ENCODE assay signal across 21 cellular contexts in genomic region chr22:35326854-35327562, GRCh38.
"Had no signal": no experiment of that assay in that cellular context is flagged by ENCODE, and none has a peak within 500 bp of the region (broad histone marks: within the 10 kb centered on the region; RNA-seq: fewer than 3 reads in every experiment).

No MANE protein-coding gene starts in this region.

- H3K9me3 Mint-ChIP-seq: activated CD4-positive, alpha-beta memory T cell treated with anti-CD3 and anti-CD28 coated beads for 36 hours; activated naive CD4-positive, alpha-beta T cell treated with anti-CD3 and anti-CD28 coated beads, Interleukin-2, amount 10 ng/mL, durations not matched to agents 7 days and 5 days; activated T-cell treated with anti-CD3 and anti-CD28 coated beads, Interleukin-2, amount 50 U/mL, for 72 hours had no signal

- H3K27ac Mint-ChIP-seq: activated CD4-positive, alpha-beta memory T cell treated with anti-CD3 and anti-CD28 coated beads for 36 hours; activated naive CD4-positive, alpha-beta T cell treated with anti-CD3 and anti-CD28 coated beads, Interleukin-2, amount 10 ng/mL, durations not matched to agents 7 days and 5 days had no signal

- H3K4me3 Mint-ChIP-seq: activated CD4-positive, alpha-beta memory T cell treated with anti-CD3 and anti-CD28 coated beads for 36 hours; activated naive CD4-positive, alpha-beta T cell treated with anti-CD3 and anti-CD28 coated beads, Interleukin-2, amount 10 ng/mL, durations not matched to agents 7 days and 5 days; activated T-cell treated with anti-CD3 and anti-CD28 coated beads, Interleukin-2, amount 50 U/mL, for 72 hours had no signal

- H3K4me3 ChIP-seq: lower lobe of right lung, mucosa of descending colon, upper lobe of left lung had no signal

- ATAC-seq: activated T-cell treated with anti-CD3 and anti-CD28 coated beads, Interleukin-2, amount 50 U/mL, for 72 hours; esophagus mucosa; left colon; lower lobe of right lung; mucosa of descending colon; sciatic nerve had no signal

- DNase-seq: activated CD4-positive, alpha-beta memory T cell treated with anti-CD3 and anti-CD28 coated beads for 36 hours; activated CD4-positive, alpha-beta T cell treated with anti-CD3 and anti-CD28 coated beads for 48 hours; activated effector memory CD4-positive, alpha-beta T cell treated with anti-CD3 and anti-CD28 coated beads, Interleukin-2, amount 50 U/mL, for 16 hours; activated naive CD4-positive, alpha-beta T cell treated with anti-CD3 and anti-CD28 coated beads, Interleukin-2, amount 10 ng/mL, durations not matched to agents 7 days and 5 days; activated T-cell treated with anti-CD3 and anti-CD28 coated beads, Interleukin-2, amount 50 U/mL, for 72 hours; amygdala; dermis blood vessel endothelial cell; effector CD8-positive, alpha-beta T cell; foreskin melanocyte; glutamatergic neuron; left colon; lower lobe of right lung; mesendoderm; mucosa of descending colon; small intestine; stimulated activated CD4-positive, alpha-beta T cell treated with anti-CD3 and anti-CD28 coated beads, Interleukin-15, amount 100 ng/mL, for 24 hours; stimulated activated naive CD4-positive, alpha-beta T cell treated with Interleukin-2 at 50 U/mL for 16 hours; SW 1271 had no signal

- H3K27me3 ChIP-seq: upper lobe of left lung had no signal

- H3K27me3 Mint-ChIP-seq: activated CD4-positive, alpha-beta memory T cell treated with anti-CD3 and anti-CD28 coated beads for 36 hours; activated naive CD4-positive, alpha-beta T cell treated with anti-CD3 and anti-CD28 coated beads, Interleukin-2, amount 10 ng/mL, durations not matched to agents 7 days and 5 days had no signal

- H3K9me3 ChIP-seq: lower lobe of right lung, mucosa of descending colon, upper lobe of left lung had no signal
